In genomic region chr2:159286709-159287441, GRCh38 we compare ENCODE assay signal across 8 cellular contexts. TPM values are rescaled to one million over a fixed set of nuclear protein-coding genes. Genes with fewer than 3 reads are reported as not detected.
DNase-seq lines count a peak whose midpoint lies in the region; ATAC-seq and TF ChIP-seq lines count a peak whose summit lies in the region.

No MANE protein-coding gene starts in this region.

- TF ChIP-seq CTCF in lower leg skin (IDR thresholded peaks at IDR 0.05), result no peak

- TF ChIP-seq POLR2A in lower leg skin (IDR thresholded peaks at IDR 0.05), result peak in 1 of 2 donors; percentile 59

- 0% methylated on average over 30 to 37 of the region's 50 CpGs for WGBS in lower leg skin, 2 donors

- H3K4me3 ChIP-seq in lower leg skin (ENCODE audit: low read depth, poor library complexity, severe bottlenecking), result peak overlapping the region; percentile 85

- DNase-seq in CD1c-positive myeloid dendritic cell (ENCODE audit: extremely low spot score) (peak; percentile 99), NCI-H774 (lab: John Stamatoyannopoulos, UW) (peak; percentile 96), dermis microvascular lymphatic vessel endothelial cell (ENCODE audit: low read depth in 2 of 2) (peak; percentile 81 to 95), lower leg skin (ENCODE audit: low spot score in 2 of 2) (peak; percentile 98 to 99)
- DNase-seq in activated CD4-positive, alpha-beta T cell treated with anti-CD3 and anti-CD28 coated beads, Interleukin-2, amount 50 U/mL, for 48 hours, result peak; percentile 97 to 98
- peak; percentile 98 for DNase-seq in stimulated activated CD4-positive, alpha-beta T cell treated with anti-CD3 and anti-CD28 coated beads, Interleukin-4, amount 100 ng/mL, for 4 hours

- ATAC-seq in GM19397 (IDR thresholded peaks at IDR 0.05; ENCODE audit: unreplicated experiment) (peak; percentile 87), HG03565 (IDR thresholded peaks at IDR 0.05; ENCODE audit: unreplicated experiment) (peak; percentile 73)

- intact Hi-C loops in lower leg skin (cut with DNase I; ENCODE audit: low total_unique reads), result no loop called here

RNA-seq across cellular contexts. Expression of gene WDSUB1, which starts 0.4 kb away (rescaled TPM):
- total RNA-seq in dermis microvascular lymphatic vessel endothelial cell, result 3.7 and 7.1 TPM in 2 replicates
- total RNA-seq in lower leg skin, result 1 to 10 TPM; 2.8 to 7.6 (median 5.5) TPM

Comparison
In these comparisons a context has a peak if more than half of its experiments do, and no peak if none do; other contexts are left out.
1. Peak in every context shown above with its lines: DNase-seq, ATAC-seq and H3K4me3 ChIP-seq.